Comparison of ENCODE assay signal across 22 cellular contexts in the genomic region with DNA sequence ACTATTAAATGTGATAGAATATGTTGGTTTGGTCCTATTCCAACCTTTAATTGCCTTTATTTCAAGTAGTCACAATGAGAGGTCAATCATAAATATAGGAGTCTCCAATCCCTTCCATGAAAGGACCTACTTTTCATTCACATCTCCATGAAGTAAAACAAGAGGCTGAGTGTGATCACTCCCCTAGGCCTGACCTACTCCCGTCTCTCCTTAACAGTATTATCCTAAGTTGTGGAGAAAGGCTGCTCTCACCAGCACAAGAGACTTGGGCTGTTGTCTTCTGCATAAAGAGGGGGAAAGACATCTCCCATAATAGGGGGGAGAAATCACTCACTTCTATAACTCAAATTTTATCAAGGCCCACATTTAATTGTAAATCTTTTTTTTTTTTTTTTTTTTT.
DNase-seq lines count a peak whose midpoint lies in the region; ATAC-seq and TF ChIP-seq lines count a peak whose summit lies in the region.
"Had no signal": no experiment of that assay in that cellular context is flagged by ENCODE, and none has a peak within 500 bp of the region (broad histone marks: within the 10 kb centered on the region; RNA-seq: fewer than 3 reads in every experiment).

No MANE protein-coding gene starts in this region.

- no peak overlapping the region for H3K27ac ChIP-seq in upper lobe of left lung
- H3K27ac ChIP-seq: 22Rv1, A549, BLaER1, GM23248 had no signal

- H3K27ac Mint-ChIP-seq in activated CD8-positive, alpha-beta T cell treated with anti-CD3 and anti-CD28 coated beads, Interleukin-2, amount 10 ng/mL, durations not matched to agents 7 days and 5 days: peak overlapping the region; percentile 17
- no peak overlapping the region for H3K27ac Mint-ChIP-seq in activated CD8-positive, alpha-beta T cell treated with anti-CD3 and anti-CD28 coated beads for 36 hours
- H3K27ac Mint-ChIP-seq in nephron progenitor cell: peak overlapping the region; percentile 90
- no peak overlapping the region for H3K27ac Mint-ChIP-seq in activated T-helper 2 cell treated with anti-CD3 and anti-CD28 coated beads, Interferon-gamma antibody, Interleukin-2, Interleukin-4, amounts not matched to agents 10 μg/mL and 5 μg/mL and 100 μg/mL, durations not matched to agents 14 hours and 24 hours and 36 hours
- H3K27ac Mint-ChIP-seq: CD14-positive monocyte, HFFc6 had no signal

- H3K9me3 Mint-ChIP-seq in activated CD8-positive, alpha-beta T cell treated with anti-CD3 and anti-CD28 coated beads, Interleukin-2, amount 10 ng/mL, durations not matched to agents 7 days and 5 days (ENCODE audit: insufficient read depth): no peaks in the 10 kb centered on the region
- no peaks in the 10 kb centered on the region for H3K9me3 Mint-ChIP-seq in activated CD8-positive, alpha-beta T cell treated with anti-CD3 and anti-CD28 coated beads for 36 hours
- no peaks in the 10 kb centered on the region for H3K9me3 Mint-ChIP-seq in nephron progenitor cell
- H3K9me3 Mint-ChIP-seq in activated T-helper 2 cell treated with anti-CD3 and anti-CD28 coated beads, Interferon-gamma antibody, Interleukin-2, Interleukin-4, amounts not matched to agents 10 μg/mL and 5 μg/mL and 100 μg/mL, durations not matched to agents 14 hours and 24 hours and 36 hours: no peaks in the 10 kb centered on the region
- H3K9me3 Mint-ChIP-seq: CD4-positive, alpha-beta memory T cell; HFFc6 had no signal

- DNase-seq in DMS79 treated with DMSO at 0.1 percent for 48 hours (lab: John Stamatoyannopoulos, UW): peak; percentile 3
- no peak for DNase-seq in DMS79 (lab: John Stamatoyannopoulos, UW)
- DNase-seq in activated CD8-positive, alpha-beta T cell treated with anti-CD3 and anti-CD28 coated beads, Interleukin-2, amount 10 ng/mL, durations not matched to agents 7 days and 5 days: no peak
- no peak for DNase-seq in activated CD8-positive, alpha-beta T cell treated with anti-CD3 and anti-CD28 coated beads for 36 hours
- no peak for DNase-seq in nephron progenitor cell
- no peak for DNase-seq in upper lobe of left lung
- DNase-seq in NCI-H510A treated with DMSO at 0.1 percent for 48 hours (lab: John Stamatoyannopoulos, UW): no peak
- DNase-seq in activated T-helper 2 cell treated with anti-CD3 and anti-CD28 coated beads, Interferon-gamma antibody, Interleukin-2, Interleukin-4, amounts not matched to agents 10 μg/mL and 5 μg/mL and 100 μg/mL, durations not matched to agents 14 hours and 24 hours and 36 hours (ENCODE audit: low spot score): no peak
- DNase-seq: CD4-positive, alpha-beta memory T cell; DMS153; DND-41; EL; GM23248; H7; HFFc6; IMR-90 had no signal

- no peak overlapping the region for H3K4me3 Mint-ChIP-seq in activated CD8-positive, alpha-beta T cell treated with anti-CD3 and anti-CD28 coated beads, Interleukin-2, amount 10 ng/mL, durations not matched to agents 7 days and 5 days
- no peak overlapping the region for H3K4me3 Mint-ChIP-seq in activated CD8-positive, alpha-beta T cell treated with anti-CD3 and anti-CD28 coated beads for 36 hours
- no peak overlapping the region for H3K4me3 Mint-ChIP-seq in nephron progenitor cell
- H3K4me3 Mint-ChIP-seq in activated T-helper 2 cell treated with anti-CD3 and anti-CD28 coated beads, Interferon-gamma antibody, Interleukin-2, Interleukin-4, amounts not matched to agents 10 μg/mL and 5 μg/mL and 100 μg/mL, durations not matched to agents 14 hours and 24 hours and 36 hours (ENCODE audit: low read depth): no peak overlapping the region
- H3K4me3 Mint-ChIP-seq: CD14-positive monocyte; CD4-positive, alpha-beta memory T cell; HFFc6 had no signal

- no peaks in the 10 kb centered on the region for H3K27me3 ChIP-seq in upper lobe of left lung
- H3K27me3 ChIP-seq: BLaER1 had no signal

- H3K9me3 ChIP-seq in upper lobe of left lung: no peaks in the 10 kb centered on the region
- H3K9me3 ChIP-seq: A549, BLaER1 had no signal

- WGBS in upper lobe of left lung, 2 donors: 97 to 100% methylated on average over 1 of the region's 1 CpG

- CTCF ChIA-PET in activated CD8-positive, alpha-beta T cell treated with anti-CD3 and anti-CD28 coated beads, Interleukin-2, amount 10 ng/mL, durations not matched to agents 7 days and 5 days (lab: Charles Lee): interaction anchor here (1.3 kb wide), 1 partner anchor 214 kb away, joined by 5 read pairs; no protein-coding TSS in a partner anchor
- CTCF ChIA-PET in activated CD8-positive, alpha-beta T cell treated with anti-CD3 and anti-CD28 coated beads for 36 hours (lab: Charles Lee): interaction anchor here (1.5 kb wide), 1 partner anchor 69 kb away, joined by 3 read pairs; no protein-coding TSS in a partner anchor

- ATAC-seq in activated CD8-positive, alpha-beta T cell treated with anti-CD3 and anti-CD28 coated beads, Interleukin-2, amount 10 ng/mL, durations not matched to agents 7 days and 5 days: no peak
- ATAC-seq in activated CD8-positive, alpha-beta T cell treated with anti-CD3 and anti-CD28 coated beads for 36 hours: no peak
- no peak for ATAC-seq in upper lobe of left lung (ENCODE audit: low FRiP score in 2 of 2)
- ATAC-seq: A549, GM12878, HCT116 had no signal

- H3K4me1 Mint-ChIP-seq in activated CD8-positive, alpha-beta T cell treated with anti-CD3 and anti-CD28 coated beads, Interleukin-2, amount 10 ng/mL, durations not matched to agents 7 days and 5 days (ENCODE audit: low read depth): peaks cover 4% of the 10 kb centered on the region
- no peaks in the 10 kb centered on the region for H3K4me1 Mint-ChIP-seq in activated CD8-positive, alpha-beta T cell treated with anti-CD3 and anti-CD28 coated beads for 36 hours (ENCODE audit: low read depth)
- H3K4me1 Mint-ChIP-seq in nephron progenitor cell: peaks cover 12% of the 10 kb centered on the region
- peaks cover 4% of the 10 kb centered on the region for H3K4me1 Mint-ChIP-seq in activated T-helper 2 cell treated with anti-CD3 and anti-CD28 coated beads, Interferon-gamma antibody, Interleukin-2, Interleukin-4, amounts not matched to agents 10 μg/mL and 5 μg/mL and 100 μg/mL, durations not matched to agents 14 hours and 24 hours and 36 hours (ENCODE audit: low read depth)
- H3K4me1 Mint-ChIP-seq: CD14-positive monocyte had no signal

- intact Hi-C loops in activated CD8-positive, alpha-beta T cell treated with anti-CD3 and anti-CD28 coated beads for 36 hours (cut with micrococcal nuclease): no loop called here
- intact Hi-C loops in activated T-helper 2 cell treated with anti-CD3 and anti-CD28 coated beads, Interferon-gamma antibody, Interleukin-2, Interleukin-4, amounts not matched to agents 10 μg/mL and 5 μg/mL and 100 μg/mL, durations not matched to agents 14 hours and 24 hours and 36 hours (cut with micrococcal nuclease): no loop called here

- TF ChIP-seq POLR2A in upper lobe of left lung (IDR thresholded peaks at IDR 0.05): no peak

- peaks cover 0 to 11% (median 7%) of the 10 kb centered on the region in 4 donors for H3K4me1 ChIP-seq in upper lobe of left lung
- H3K4me1 ChIP-seq: A549, BLaER1 had no signal

- POLR2A ChIA-PET in activated CD8-positive, alpha-beta T cell treated with anti-CD3 and anti-CD28 coated beads, Interleukin-2, amount 10 ng/mL, durations not matched to agents 7 days and 5 days (lab: Charles Lee): no interaction called here
- POLR2A ChIA-PET in activated CD8-positive, alpha-beta T cell treated with anti-CD3 and anti-CD28 coated beads for 36 hours (lab: Charles Lee): no interaction called here

- no peak for TF ChIP-seq EP300 in upper lobe of left lung (IDR thresholded peaks at IDR 0.05)

- no peaks in the 10 kb centered on the region for H3K27me3 Mint-ChIP-seq in activated CD8-positive, alpha-beta T cell treated with anti-CD3 and anti-CD28 coated beads, Interleukin-2, amount 10 ng/mL, durations not matched to agents 7 days and 5 days (ENCODE audit: low read depth)
- no peaks in the 10 kb centered on the region for H3K27me3 Mint-ChIP-seq in activated CD8-positive, alpha-beta T cell treated with anti-CD3 and anti-CD28 coated beads for 36 hours
- no peaks in the 10 kb centered on the region for H3K27me3 Mint-ChIP-seq in nephron progenitor cell (ENCODE audit: low read depth, poor library complexity)
- no peaks in the 10 kb centered on the region for H3K27me3 Mint-ChIP-seq in activated T-helper 2 cell treated with anti-CD3 and anti-CD28 coated beads, Interferon-gamma antibody, Interleukin-2, Interleukin-4, amounts not matched to agents 10 μg/mL and 5 μg/mL and 100 μg/mL, durations not matched to agents 14 hours and 24 hours and 36 hours (ENCODE audit: low read depth)
- H3K27me3 Mint-ChIP-seq: CD4-positive, alpha-beta memory T cell had no signal

- peaks cover 61% of the 10 kb centered on the region for H3K36me3 Mint-ChIP-seq in activated CD8-positive, alpha-beta T cell treated with anti-CD3 and anti-CD28 coated beads, Interleukin-2, amount 10 ng/mL, durations not matched to agents 7 days and 5 days (ENCODE audit: low read depth)
- peaks cover 17% of the 10 kb centered on the region for H3K36me3 Mint-ChIP-seq in activated CD8-positive, alpha-beta T cell treated with anti-CD3 and anti-CD28 coated beads for 36 hours (ENCODE audit: low read depth)
- H3K36me3 Mint-ChIP-seq in nephron progenitor cell (ENCODE audit: low read depth): peaks cover 27% of the 10 kb centered on the region
- H3K36me3 Mint-ChIP-seq in activated T-helper 2 cell treated with anti-CD3 and anti-CD28 coated beads, Interferon-gamma antibody, Interleukin-2, Interleukin-4, amounts not matched to agents 10 μg/mL and 5 μg/mL and 100 μg/mL, durations not matched to agents 14 hours and 24 hours and 36 hours (ENCODE audit: low read depth): peaks cover 62% of the 10 kb centered on the region

- no peak for TF ChIP-seq CTCF in activated CD8-positive, alpha-beta T cell treated with anti-CD3 and anti-CD28 coated beads for 36 hours (IDR thresholded peaks at IDR 0.05)
- TF ChIP-seq CTCF in nephron progenitor cell (IDR thresholded peaks at IDR 0.05) (no peak), upper lobe of left lung (IDR thresholded peaks at IDR 0.05) (no peak)

- no peak overlapping the region for H3K4me3 ChIP-seq in upper lobe of left lung
- H3K4me3 ChIP-seq: A549, BLaER1, GM12878, GM23248 had no signal

- H3K36me3 ChIP-seq in upper lobe of left lung: peaks cover 0 to 31% (median 8%) of the 10 kb centered on the region in 4 donors

Comparison
In these comparisons a context has a peak if more than half of its experiments do, and no peak if none do; other contexts are left out.
1. H3K27ac Mint-ChIP-seq: peak in activated CD8-positive, alpha-beta T cell treated with anti-CD3 and anti-CD28 coated beads, Interleukin-2, amount 10 ng/mL, durations not matched to agents 7 days and 5 days (single experiment) and nephron progenitor cell (single experiment); none in activated CD8-positive, alpha-beta T cell treated with anti-CD3 and anti-CD28 coated beads for 36 hours (single experiment) and activated T-helper 2 cell treated with anti-CD3 and anti-CD28 coated beads, Interferon-gamma antibody, Interleukin-2, Interleukin-4, amounts not matched to agents 10 μg/mL and 5 μg/mL and 100 μg/mL, durations not matched to agents 14 hours and 24 hours and 36 hours (single experiment).